In the genomic region with DNA sequence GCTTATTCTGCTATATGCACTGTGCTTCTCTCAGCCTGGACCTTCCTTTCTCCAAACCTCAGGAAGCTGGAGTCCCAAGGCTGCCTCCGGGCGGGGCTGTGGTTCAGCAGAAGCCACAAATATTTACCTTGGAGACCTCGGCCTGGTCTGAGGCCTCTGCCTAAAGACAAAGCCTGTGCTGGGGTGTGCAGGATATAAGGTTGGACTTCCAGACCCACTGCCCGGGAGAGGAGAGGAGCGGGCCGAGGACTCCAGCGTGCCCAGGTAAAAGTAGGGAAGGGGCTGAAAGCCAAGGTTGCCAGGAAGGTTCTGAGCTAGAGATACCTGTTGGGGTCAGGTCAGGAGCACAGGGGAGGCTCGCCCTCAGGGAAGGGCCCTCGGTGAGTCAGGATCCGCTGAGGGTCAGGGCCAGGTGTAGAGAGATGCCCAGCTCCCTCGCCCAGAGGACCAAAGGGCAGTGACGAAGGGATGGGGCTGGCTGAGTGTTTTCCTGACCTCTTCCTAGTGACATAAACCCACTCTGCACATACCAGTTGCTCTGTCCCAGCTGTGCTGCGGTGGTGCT, we compare ENCODE assay signal across 19 cellular contexts. TPM values are rescaled to one million over a fixed set of nuclear protein-coding genes. Genes with fewer than 3 reads are reported as not detected.
"Had no signal": no experiment of that assay in that cellular context is flagged by ENCODE, and none has a peak within 500 bp of the region (broad histone marks: within the 10 kb centered on the region; RNA-seq: fewer than 3 reads in every experiment).

A gene with protein sequence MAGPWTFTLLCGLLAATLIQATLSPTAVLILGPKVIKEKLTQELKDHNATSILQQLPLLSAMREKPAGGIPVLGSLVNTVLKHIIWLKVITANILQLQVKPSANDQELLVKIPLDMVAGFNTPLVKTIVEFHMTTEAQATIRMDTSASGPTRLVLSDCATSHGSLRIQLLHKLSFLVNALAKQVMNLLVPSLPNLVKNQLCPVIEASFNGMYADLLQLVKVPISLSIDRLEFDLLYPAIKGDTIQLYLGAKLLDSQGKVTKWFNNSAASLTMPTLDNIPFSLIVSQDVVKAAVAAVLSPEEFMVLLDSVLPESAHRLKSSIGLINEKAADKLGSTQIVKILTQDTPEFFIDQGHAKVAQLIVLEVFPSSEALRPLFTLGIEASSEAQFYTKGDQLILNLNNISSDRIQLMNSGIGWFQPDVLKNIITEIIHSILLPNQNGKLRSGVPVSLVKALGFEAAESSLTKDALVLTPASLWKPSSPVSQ (plus strand): TSS at position 224 of the 565 bp plus-strand sequence. CDS start 2,860 bp downstream, outside the sequence.

- ATAC-seq: activated CD8-positive, alpha-beta memory T cell treated with anti-CD3 and anti-CD28 coated beads, Interleukin-2, amount 10 ng/mL, durations not matched to agents 7 days and 5 days; activated naive CD4-positive, alpha-beta T cell treated with anti-CD3 and anti-CD28 coated beads, Interleukin-2, amount 50 U/mL, for 72 hours; activated T-cell treated with anti-CD3 and anti-CD28 coated beads, Interleukin-2, amount 50 U/mL, for 4 hours; body of pancreas; gastrocnemius medialis; left ventricle myocardium superior; sciatic nerve had no signal

- H3K4me1 Mint-ChIP-seq: activated CD8-positive, alpha-beta memory T cell treated with anti-CD3 and anti-CD28 coated beads, Interleukin-2, amount 10 ng/mL, durations not matched to agents 7 days and 5 days; naive B cell had no signal

- H3K4me3 Mint-ChIP-seq: activated CD8-positive, alpha-beta memory T cell treated with anti-CD3 and anti-CD28 coated beads, Interleukin-2, amount 10 ng/mL, durations not matched to agents 7 days and 5 days; activated T-cell treated with anti-CD3 and anti-CD28 coated beads, Interleukin-2, amount 50 U/mL, for 4 hours; mesothelial cell of epicardium had no signal

- H3K27ac Mint-ChIP-seq: activated CD8-positive, alpha-beta memory T cell treated with anti-CD3 and anti-CD28 coated beads, Interleukin-2, amount 10 ng/mL, durations not matched to agents 7 days and 5 days; activated naive CD4-positive, alpha-beta T cell treated with anti-CD3 and anti-CD28 coated beads, Interleukin-2, amount 50 U/mL, for 72 hours; mesothelial cell of epicardium had no signal

- H3K9me3 Mint-ChIP-seq: activated naive CD4-positive, alpha-beta T cell treated with anti-CD3 and anti-CD28 coated beads, Interleukin-2, amount 50 U/mL, for 72 hours; activated T-cell treated with anti-CD3 and anti-CD28 coated beads, Interleukin-2, amount 50 U/mL, for 4 hours; mesothelial cell of epicardium had no signal

- DNase-seq: activated CD4-positive, alpha-beta T cell treated with anti-CD3 and anti-CD28 coated beads, Interleukin-2, amount 50 U/mL, for 4 hours; activated CD4-positive, CD25-positive, alpha-beta regulatory T cell treated with anti-CD3 and anti-CD28 coated beads, Interleukin-2, amount 50 U/mL, for 72 hours; activated CD8-positive, alpha-beta memory T cell treated with anti-CD3 and anti-CD28 coated beads, Interleukin-2, amount 10 ng/mL, durations not matched to agents 7 days and 5 days; activated effector memory CD4-positive, alpha-beta T cell treated with anti-CD3 and anti-CD28 coated beads, Interleukin-2, amount 50 U/mL, for 16 hours; activated T-cell treated with anti-CD3 and anti-CD28 coated beads, Interleukin-2, amount 50 U/mL, for 4 hours; amniotic stem cell; body of pancreas; effector memory CD4-positive, alpha-beta T cell; gastrocnemius medialis; left ventricle myocardium superior; naive B cell; spleen; stimulated activated CD4-positive, alpha-beta T cell treated with anti-CD3 and anti-CD28 coated beads, Interleukin-1b, Interleukin-23, amount 100 ng/mL, for 48 hours; stimulated activated naive CD4-positive, alpha-beta T cell had no signal

- H3K36me3 Mint-ChIP-seq: activated CD8-positive, alpha-beta memory T cell treated with anti-CD3 and anti-CD28 coated beads, Interleukin-2, amount 10 ng/mL, durations not matched to agents 7 days and 5 days; activated naive CD4-positive, alpha-beta T cell treated with anti-CD3 and anti-CD28 coated beads, Interleukin-2, amount 50 U/mL, for 72 hours; mesothelial cell of epicardium; naive B cell had no signal

RNA-seq across cellular contexts. Expression of the gene that starts here (rescaled TPM):
- total RNA-seq: activated CD8-positive, alpha-beta memory T cell treated with anti-CD3 and anti-CD28 coated beads, Interleukin-2, amount 10 ng/mL, durations not matched to agents 7 days and 5 days; activated naive CD4-positive, alpha-beta T cell treated with anti-CD3 and anti-CD28 coated beads, Interleukin-2, amount 50 U/mL, for 72 hours; activated T-cell treated with anti-CD3 and anti-CD28 coated beads, Interleukin-2, amount 50 U/mL, for 4 hours; body of pancreas; gastrocnemius medialis; kidney epithelial cell; left ventricle myocardium superior; mesothelial cell of epicardium; spleen; urinary bladder had no signal
